ENCODE assay signal across 24 cellular contexts in the genomic region with DNA sequence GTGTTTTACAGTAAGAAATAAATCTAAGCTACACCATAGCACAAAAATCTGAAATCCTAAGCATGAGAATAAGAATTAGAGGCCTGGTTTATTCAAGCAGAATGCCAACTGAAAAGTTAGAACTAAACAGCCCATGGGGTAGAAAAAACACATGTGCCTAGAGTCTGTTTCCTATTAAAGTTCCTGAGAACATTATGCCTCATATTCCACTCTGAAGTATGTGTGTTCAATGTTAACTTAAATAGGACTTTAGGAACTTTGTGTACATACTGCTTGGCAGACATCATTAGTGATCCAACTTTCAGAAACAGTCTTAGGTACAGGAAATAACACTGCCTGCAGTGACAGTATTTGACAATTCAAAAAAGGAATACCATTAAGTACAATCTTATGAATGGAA.
"Had no signal": no experiment of that assay in that cellular context is flagged by ENCODE, and none has a peak within 500 bp of the region (broad histone marks: within the 10 kb centered on the region; RNA-seq: fewer than 3 reads in every experiment).

No MANE protein-coding gene starts in this region.

- H3K4me1 Mint-ChIP-seq: activated naive CD8-positive, alpha-beta T cell treated with anti-CD3 and anti-CD28 coated beads for 36 hours; nephron; stimulated activated memory B cell treated with anti-CD40 and anti-IgM and Interleukin-4, amounts not matched to agents 10 μg/mL and 1 μg/mL and 100 μg/mL, for 72 hours; T-helper 17 cell had no signal

- H3K4me1 ChIP-seq: heart right ventricle, right lobe of liver, testis had no signal

- H3K9me3 ChIP-seq: heart right ventricle, right lobe of liver, testis had no signal

- DNase-seq: activated CD4-positive, alpha-beta T cell treated with anti-CD3 and anti-CD28 coated beads for 4 hours; activated CD4-positive, alpha-beta T cell treated with anti-CD3 and anti-CD28 coated beads, Interleukin-2, amount 50 U/mL, for 48 hours; activated CD4-positive, CD25-positive, alpha-beta regulatory T cell; activated CD8-positive, alpha-beta memory T cell treated with anti-CD3 and anti-CD28 coated beads, Interleukin-2, amount 50 U/mL, for 48 hours; activated naive CD4-positive, alpha-beta T cell treated with Interleukin-2 at 50 U/mL for 16 hours; activated naive CD8-positive, alpha-beta T cell treated with anti-CD3 and anti-CD28 coated beads for 36 hours; activated T-cell treated with anti-CD3 and anti-CD28 coated beads, Interleukin-2, amount 50 U/mL, for 48 hours; amniotic stem cell; effector CD8-positive, alpha-beta T cell; heart right ventricle; islet precursor cell; left cardiac atrium; mesenchymal stem cell; right lobe of liver; stimulated activated CD4-positive, alpha-beta T cell treated with anti-CD3 and anti-CD28 coated beads, Interleukin-15, amount 100 ng/mL, for 24 hours; SW 1271; T-helper 17 cell; testis had no signal

- H3K27ac ChIP-seq: cardiac muscle cell, heart right ventricle, right lobe of liver, skin epidermis, testis had no signal

- H3K27me3 ChIP-seq: cardiac muscle cell, heart right ventricle, right lobe of liver, testis had no signal

- H3K9me3 Mint-ChIP-seq: activated naive CD8-positive, alpha-beta T cell treated with anti-CD3 and anti-CD28 coated beads for 36 hours; dendritic cell treated with granulocyte-macrophage colony-stimulating factor and Interleukin-4, amounts not matched to agents 40 ng/mL and 50 ng/mL, for 4 days; nephron; stimulated activated memory B cell treated with anti-CD40 and anti-IgM and Interleukin-4, amounts not matched to agents 10 μg/mL and 1 μg/mL and 100 μg/mL, for 72 hours; type B pancreatic cell had no signal

- H3K4me3 Mint-ChIP-seq: activated naive CD8-positive, alpha-beta T cell treated with anti-CD3 and anti-CD28 coated beads for 36 hours; dendritic cell treated with granulocyte-macrophage colony-stimulating factor and Interleukin-4, amounts not matched to agents 40 ng/mL and 50 ng/mL, for 4 days; nephron; stimulated activated memory B cell treated with anti-CD40 and anti-IgM and Interleukin-4, amounts not matched to agents 10 μg/mL and 1 μg/mL and 100 μg/mL, for 72 hours; T-helper 17 cell; type B pancreatic cell had no signal

- H3K27me3 Mint-ChIP-seq: activated naive CD8-positive, alpha-beta T cell treated with anti-CD3 and anti-CD28 coated beads for 36 hours; dendritic cell treated with granulocyte-macrophage colony-stimulating factor and Interleukin-4, amounts not matched to agents 40 ng/mL and 50 ng/mL, for 4 days; stimulated activated memory B cell treated with anti-CD40 and anti-IgM and Interleukin-4, amounts not matched to agents 10 μg/mL and 1 μg/mL and 100 μg/mL, for 72 hours; T-helper 17 cell; type B pancreatic cell had no signal

- H3K4me3 ChIP-seq: cardiac muscle cell, heart right ventricle, right lobe of liver, skin epidermis, testis had no signal

- ATAC-seq: heart right ventricle; left cardiac atrium; right lobe of liver; stimulated activated memory B cell treated with anti-CD40 and anti-IgM and Interleukin-4, amounts not matched to agents 10 μg/mL and 1 μg/mL and 100 μg/mL, for 72 hours; T-helper 17 cell had no signal

- H3K27ac Mint-ChIP-seq: activated naive CD8-positive, alpha-beta T cell treated with anti-CD3 and anti-CD28 coated beads for 36 hours; dendritic cell treated with granulocyte-macrophage colony-stimulating factor and Interleukin-4, amounts not matched to agents 40 ng/mL and 50 ng/mL, for 4 days; nephron; stimulated activated memory B cell treated with anti-CD40 and anti-IgM and Interleukin-4, amounts not matched to agents 10 μg/mL and 1 μg/mL and 100 μg/mL, for 72 hours; T-helper 17 cell; type B pancreatic cell had no signal
